1 cellular context compared by ENCODE assay signal in the genomic region with DNA sequence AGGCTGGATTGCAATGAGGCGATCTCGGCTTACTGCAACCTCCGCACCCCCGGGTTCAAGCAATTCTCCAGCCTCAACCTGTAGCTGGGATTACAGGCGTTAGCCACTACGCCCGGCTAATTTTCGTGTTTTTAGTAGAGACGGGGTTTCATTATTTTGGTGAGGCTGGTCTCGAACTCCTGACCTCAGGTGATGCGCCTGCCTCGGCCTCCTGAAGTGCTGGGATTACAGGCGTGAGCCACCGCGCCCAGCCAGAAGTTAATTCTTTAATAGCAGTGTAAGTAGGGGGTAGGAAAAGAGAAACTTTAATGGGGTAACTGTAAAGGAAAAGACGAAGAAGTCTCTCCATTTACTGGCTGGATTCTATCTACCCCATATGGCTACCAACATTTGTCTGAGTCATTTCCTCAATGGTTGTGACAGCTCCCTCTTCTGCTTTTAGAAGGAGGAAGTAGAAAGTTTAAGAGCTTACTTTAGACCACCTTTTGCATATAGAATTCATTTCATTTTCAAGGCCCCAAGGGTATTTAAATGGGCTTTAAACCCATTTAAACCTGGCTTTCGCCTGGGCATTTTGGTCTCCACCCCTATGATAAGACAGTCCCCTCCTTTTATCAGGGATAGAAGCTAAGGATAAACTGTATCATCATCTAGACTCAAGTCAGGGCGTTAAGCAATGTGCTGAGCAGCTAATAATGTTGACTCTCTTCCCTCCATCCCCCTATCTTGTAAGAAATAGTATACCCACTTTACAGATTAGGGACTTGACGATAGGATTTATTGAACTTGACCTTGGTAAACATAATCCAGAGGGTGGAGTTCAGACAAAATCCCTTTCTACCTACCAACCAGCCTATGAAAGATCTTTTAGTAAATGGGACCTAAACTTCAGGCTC.
TF ChIP-seq lines count a peak whose summit lies in the region.

No MANE protein-coding gene starts in this region.

TF ChIP-seq in HCT116, 20 proteins besides CTCF, POLR2A, EP300 and RAD21:
- no peak for TF ChIP-seq SRF (IDR thresholded peaks at IDR 0.05; ENCODE audit: low read depth)
- TF ChIP-seq, protein P1, sequence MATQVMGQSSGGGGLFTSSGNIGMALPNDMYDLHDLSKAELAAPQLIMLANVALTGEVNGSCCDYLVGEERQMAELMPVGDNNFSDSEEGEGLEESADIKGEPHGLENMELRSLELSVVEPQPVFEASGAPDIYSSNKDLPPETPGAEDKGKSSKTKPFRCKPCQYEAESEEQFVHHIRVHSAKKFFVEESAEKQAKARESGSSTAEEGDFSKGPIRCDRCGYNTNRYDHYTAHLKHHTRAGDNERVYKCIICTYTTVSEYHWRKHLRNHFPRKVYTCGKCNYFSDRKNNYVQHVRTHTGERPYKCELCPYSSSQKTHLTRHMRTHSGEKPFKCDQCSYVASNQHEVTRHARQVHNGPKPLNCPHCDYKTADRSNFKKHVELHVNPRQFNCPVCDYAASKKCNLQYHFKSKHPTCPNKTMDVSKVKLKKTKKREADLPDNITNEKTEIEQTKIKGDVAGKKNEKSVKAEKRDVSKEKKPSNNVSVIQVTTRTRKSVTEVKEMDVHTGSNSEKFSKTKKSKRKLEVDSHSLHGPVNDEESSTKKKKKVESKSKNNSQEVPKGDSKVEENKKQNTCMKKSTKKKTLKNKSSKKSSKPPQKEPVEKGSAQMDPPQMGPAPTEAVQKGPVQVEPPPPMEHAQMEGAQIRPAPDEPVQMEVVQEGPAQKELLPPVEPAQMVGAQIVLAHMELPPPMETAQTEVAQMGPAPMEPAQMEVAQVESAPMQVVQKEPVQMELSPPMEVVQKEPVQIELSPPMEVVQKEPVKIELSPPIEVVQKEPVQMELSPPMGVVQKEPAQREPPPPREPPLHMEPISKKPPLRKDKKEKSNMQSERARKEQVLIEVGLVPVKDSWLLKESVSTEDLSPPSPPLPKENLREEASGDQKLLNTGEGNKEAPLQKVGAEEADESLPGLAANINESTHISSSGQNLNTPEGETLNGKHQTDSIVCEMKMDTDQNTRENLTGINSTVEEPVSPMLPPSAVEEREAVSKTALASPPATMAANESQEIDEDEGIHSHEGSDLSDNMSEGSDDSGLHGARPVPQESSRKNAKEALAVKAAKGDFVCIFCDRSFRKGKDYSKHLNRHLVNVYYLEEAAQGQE (IDR thresholded peaks at IDR 0.05; ENCODE audit: low read depth): no peak
- no peak for TF ChIP-seq EZH2 (IDR thresholded peaks at IDR 0.05)
- TF ChIP-seq FOSL1 (IDR thresholded peaks at IDR 0.05; ENCODE audit: low read depth): no peak
- no peak for TF ChIP-seq ZNF274 (IDR thresholded peaks at IDR 0.05; ENCODE audit: low read depth, low read length)
- TF ChIP-seq EZH2phosphoT487 (IDR thresholded peaks at IDR 0.05; ENCODE audit: borderline replicate concordance): no peak
TF ChIP-seq in HCT116: peak in this region for 0.
